17 cellular contexts compared by ENCODE assay signal in the genomic region with DNA sequence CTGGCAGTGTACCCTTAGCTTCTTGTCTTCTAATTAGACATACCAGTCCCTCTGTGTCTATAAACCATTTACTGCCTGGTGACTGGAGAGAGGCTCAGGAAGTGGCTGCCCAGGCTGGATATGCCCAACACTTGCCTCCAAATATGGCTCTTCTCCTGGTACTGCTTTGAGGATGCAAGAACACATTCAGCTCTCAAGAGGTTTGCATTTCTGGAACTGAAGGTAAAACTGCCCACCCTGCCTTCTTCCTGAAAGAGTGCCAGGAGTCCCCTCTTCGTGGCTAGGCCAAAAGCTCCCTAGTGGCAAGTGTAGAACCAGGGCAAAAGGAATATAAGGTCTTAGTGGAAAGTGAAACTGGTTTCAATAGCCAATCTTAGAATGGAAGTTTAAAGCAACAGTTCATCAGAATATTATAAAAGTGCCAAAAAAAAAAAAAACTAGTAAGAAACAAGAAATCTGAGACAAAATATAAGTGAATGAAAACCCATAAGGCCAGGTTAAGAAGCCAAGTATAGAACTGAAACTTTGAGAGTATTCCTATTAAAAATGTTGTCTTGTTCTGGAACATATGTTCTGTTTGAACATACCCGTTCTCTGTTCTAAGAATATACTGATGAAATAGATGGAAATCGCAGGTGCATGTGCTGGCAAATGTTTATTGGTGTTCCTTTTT.
"Had no signal": no experiment of that assay in that cellular context is flagged by ENCODE, and none has a peak within 500 bp of the region (broad histone marks: within the 10 kb centered on the region; RNA-seq: fewer than 3 reads in every experiment).

No MANE protein-coding gene starts in this region.

- H3K9me3 ChIP-seq: colonic mucosa, thoracic aorta had no signal

- H3K27me3 ChIP-seq: colonic mucosa, foreskin keratinocyte had no signal

- FAIRE-seq: endometrium, urothelium cell line had no signal

- H3K4me3 ChIP-seq: colonic mucosa, skin epidermis, thoracic aorta had no signal

- H3K27ac ChIP-seq: foreskin keratinocyte had no signal

- H3K36me3 ChIP-seq: colonic mucosa, thoracic aorta had no signal

- ATAC-seq: activated CD4-positive, alpha-beta T cell treated with anti-CD3 and anti-CD28 coated beads for 36 hours; activated naive CD4-positive, alpha-beta T cell treated with anti-CD3 and anti-CD28 coated beads, Interleukin-2, amount 50 U/mL, for 72 hours; activated T-cell treated with anti-CD3 and anti-CD28 coated beads, Interleukin-2, amount 50 U/mL, for 4 hours; natural killer cell treated with Interleukin-12 subunit alpha and Interleukin-12 subunit beta and Interleukin-15 and Interleukin-18, amount 100 ng/mL, for 72 hours had no signal

- H3K4me1 ChIP-seq: colonic mucosa had no signal

- DNase-seq: activated CD4-positive, alpha-beta memory T cell treated with anti-CD3 and anti-CD28 coated beads, Interleukin-2, amount 10 ng/mL, durations not matched to agents 7 days and 5 days; activated CD4-positive, alpha-beta T cell treated with anti-CD3 and anti-CD28 coated beads for 36 hours; activated effector memory CD4-positive, alpha-beta T cell treated with Interleukin-2 at 50 U/mL for 16 hours; activated T-cell treated with anti-CD3 and anti-CD28 coated beads, Interleukin-2, amount 50 U/mL, for 4 hours; caudate nucleus; colonic mucosa; head of caudate nucleus; mesendoderm; stimulated activated CD4-positive, alpha-beta T cell treated with anti-CD3 and anti-CD28 coated beads, Interleukin-4, amount 100 ng/mL, for 4 hours; T-helper 2 cell had no signal
